1 cellular context compared by ENCODE assay signal in the genomic region with DNA sequence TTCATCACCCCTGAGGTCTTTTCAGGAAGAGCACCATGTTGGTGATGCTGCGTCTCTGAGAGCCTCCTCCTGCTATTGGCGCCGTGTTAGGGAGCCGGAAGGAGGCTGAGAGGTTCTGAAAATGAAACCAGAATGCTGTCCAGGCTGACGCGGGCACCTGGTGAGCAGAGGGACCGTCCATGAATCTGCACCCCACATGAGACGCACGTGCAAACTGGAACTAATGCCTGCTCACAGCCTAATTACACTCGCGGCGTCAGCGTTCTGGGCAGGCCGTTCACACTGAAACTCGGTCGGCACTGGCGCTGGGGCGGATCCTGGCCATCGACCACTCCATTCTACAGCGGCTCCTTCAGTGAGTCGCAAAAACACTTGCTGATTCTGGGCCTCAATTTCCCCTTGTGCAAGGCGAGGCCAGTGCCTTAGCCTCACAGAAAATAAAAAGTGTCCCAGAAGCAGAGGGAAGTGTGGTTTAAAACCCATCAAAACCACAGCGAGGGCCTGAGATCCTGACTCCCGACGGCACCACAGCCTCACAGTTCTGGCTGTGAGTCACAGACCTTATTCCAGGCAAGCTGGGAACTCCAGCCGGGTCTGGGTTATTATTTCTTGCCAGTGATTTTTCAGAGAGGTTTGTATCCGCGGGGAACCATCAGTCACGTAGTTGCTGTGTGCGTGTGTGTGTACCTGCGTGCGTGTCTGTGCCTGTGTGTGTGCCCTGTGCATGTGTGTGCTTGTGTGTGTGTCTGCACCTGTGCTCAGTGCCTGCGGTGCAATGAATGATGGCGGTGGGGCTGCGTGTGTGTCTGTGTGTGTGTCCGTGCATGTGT.
TF ChIP-seq lines count a peak whose summit lies in the region.

No MANE protein-coding gene starts in this region.

TF ChIP-seq in IMR-90, 13 proteins besides CTCF, POLR2A, EP300 and RAD21 (continued from another document):
- TF ChIP-seq MXI1 (IDR thresholded peaks at IDR 0.05; ENCODE audit: borderline replicate concordance, low read depth, low read length) (no peak), RCOR1 (IDR thresholded peaks at IDR 0.05; ENCODE audit: insufficient replicate concordance, low read length) (no peak), ELK1 (IDR thresholded peaks at IDR 0.05; ENCODE audit: borderline replicate concordance, low read depth, low read length) (no peak)
- TF ChIP-seq, protein P1, sequence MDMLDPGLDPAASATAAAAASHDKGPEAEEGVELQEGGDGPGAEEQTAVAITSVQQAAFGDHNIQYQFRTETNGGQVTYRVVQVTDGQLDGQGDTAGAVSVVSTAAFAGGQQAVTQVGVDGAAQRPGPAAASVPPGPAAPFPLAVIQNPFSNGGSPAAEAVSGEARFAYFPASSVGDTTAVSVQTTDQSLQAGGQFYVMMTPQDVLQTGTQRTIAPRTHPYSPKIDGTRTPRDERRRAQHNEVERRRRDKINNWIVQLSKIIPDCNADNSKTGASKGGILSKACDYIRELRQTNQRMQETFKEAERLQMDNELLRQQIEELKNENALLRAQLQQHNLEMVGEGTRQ (IDR thresholded peaks at IDR 0.05; ENCODE audit: low read depth, low read length), result no peak
TF ChIP-seq in IMR-90: peak in this region for 0.
